Comparison of ENCODE assay signal across 9 cellular contexts in the genomic region with DNA sequence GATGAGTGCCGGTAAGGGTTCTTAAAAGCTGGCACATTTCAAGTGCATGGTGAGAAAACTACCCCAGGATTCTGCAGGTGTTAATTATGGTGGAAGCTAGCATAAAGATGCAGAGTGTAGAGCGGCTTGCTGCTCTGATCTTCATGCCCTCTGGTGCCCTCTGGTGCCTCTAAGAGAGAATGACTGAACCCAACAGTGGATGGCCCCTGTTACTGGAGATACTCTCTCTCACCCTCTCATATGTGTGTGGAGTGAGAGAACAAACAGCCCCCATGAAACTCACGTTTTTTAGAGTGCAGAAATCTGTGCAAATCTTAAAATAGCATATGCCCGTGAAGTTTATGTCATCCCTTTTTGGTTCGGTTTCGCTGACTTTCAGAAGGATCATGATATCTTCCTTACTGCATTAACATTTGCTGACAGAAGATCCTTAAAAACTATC.
DNase-seq lines count a peak whose midpoint lies in the region; ATAC-seq, FAIRE-seq and TF ChIP-seq lines count a peak whose summit lies in the region.
"Had no signal": no experiment of that assay in that cellular context is flagged by ENCODE, and none has a peak within 500 bp of the region (broad histone marks: within the 10 kb centered on the region; RNA-seq: fewer than 3 reads in every experiment).

No MANE protein-coding gene starts in this region.

- peak; percentile 94 for ATAC-seq in RWPE2 (ENCODE audit: low read depth)
- ATAC-seq in omental fat pad (ENCODE audit: low FRiP score) = no peak

- no peaks in the 10 kb centered on the region for H3K4me1 ChIP-seq in HEK293 (ENCODE audit: control insufficient read depth, insufficient read depth, low read length)
- H3K4me1 ChIP-seq in RWPE2 (ENCODE audit: insufficient read depth, poor library complexity, severe bottlenecking) = no peaks in the 10 kb centered on the region
- H3K4me1 ChIP-seq in cardiac muscle cell (ENCODE audit: low read depth) = no peaks in the 10 kb centered on the region

- H3K4me1 Mint-ChIP-seq in activated naive CD8-positive, alpha-beta T cell treated with anti-CD3 and anti-CD28 coated beads for 36 hours = no peaks in the 10 kb centered on the region

- H3K27ac Mint-ChIP-seq in activated naive CD8-positive, alpha-beta T cell treated with anti-CD3 and anti-CD28 coated beads for 36 hours = no peak overlapping the region

- H3K9me3 ChIP-seq in HEK293 (ENCODE audit: control insufficient read depth, insufficient read depth, low read depth, low read length) (no peaks in the 10 kb centered on the region), RWPE2 (ENCODE audit: severe bottlenecking) (no peaks in the 10 kb centered on the region), cardiac muscle cell (ENCODE audit: low read depth) (no peaks in the 10 kb centered on the region)

- DNase-seq in GM12891 (ENCODE audit: insufficient read length, low spot score) (peak; percentile 17), LoVo (ENCODE audit: low spot score) (peak; percentile 58), RWPE2 (ENCODE audit: low spot score) (no peak), cardiac muscle cell (ENCODE audit: low read depth in 1 of 2, low spot score in 1 of 2) (peak; percentile 73 to 74), putamen (ENCODE audit: low spot score) (peak; percentile 47), omental fat pad (ENCODE audit: low spot score) (no peak)
- peak; percentile 27 for DNase-seq in activated naive CD8-positive, alpha-beta T cell treated with anti-CD3 and anti-CD28 coated beads for 36 hours

- no peak for TF ChIP-seq CTCF in HEK293 (tag by site-specific recombination; IDR thresholded peaks at IDR 0.05)
- peak; percentile 89 for TF ChIP-seq CTCF in RWPE2 (IDR thresholded peaks at IDR 0.05; ENCODE audit: poor library complexity, severe bottlenecking)
- TF ChIP-seq CTCF in cardiac muscle cell (IDR thresholded peaks at IDR 0.05; ENCODE audit: low read depth, low read length) = peak; percentile 87
- no peak for TF ChIP-seq CTCF in omental fat pad (IDR thresholded peaks at IDR 0.05)

- POLR2A ChIA-PET in HEK293 (lab: Yijun Ruan, JAX) = no interaction called here

- no peaks in the 10 kb centered on the region for H3K27me3 ChIP-seq in RWPE2 (ENCODE audit: insufficient read depth, poor library complexity, severe bottlenecking)
- H3K27me3 ChIP-seq in cardiac muscle cell = no peaks in the 10 kb centered on the region

- H3K4me3 Mint-ChIP-seq in activated naive CD8-positive, alpha-beta T cell treated with anti-CD3 and anti-CD28 coated beads for 36 hours = no peak overlapping the region

- H3K4me3 ChIP-seq in HEK293 (ENCODE audit: low read depth, low read length) (no peak overlapping the region), RWPE2 (ENCODE audit: severe bottlenecking) (no peak overlapping the region), cardiac muscle cell (no peak overlapping the region)

- no peak for TF ChIP-seq POLR2A in GM12891 (IDR thresholded peaks at IDR 0.05; ENCODE audit: low read depth, low read length)

- FAIRE-seq in GM12891 (lab: Jason Lieb, UNC) = peak; percentile 84
- FAIRE-seq: islet of Langerhans had no signal

- H3K36me3 ChIP-seq in HEK293 (ENCODE audit: control insufficient read depth in 2 of 2, insufficient read depth in 1 of 2, low read length in 2 of 2) (no peaks in the 10 kb centered on the region), RWPE2 (ENCODE audit: low read depth) (no peaks in the 10 kb centered on the region), cardiac muscle cell (no peaks in the 10 kb centered on the region)

- H3K27ac ChIP-seq in HEK293 (ENCODE audit: extremely low read depth, low read depth, low read length) = no peak overlapping the region
- no peak overlapping the region for H3K27ac ChIP-seq in RWPE2 (ENCODE audit: poor library complexity, severe bottlenecking)
- no peak overlapping the region for H3K27ac ChIP-seq in cardiac muscle cell

- CTCF ChIA-PET in HEK293 (lab: Yijun Ruan, JAX) = interaction anchor here (0.7 to 2.3 kb wide), 20 partner anchors 8 to 686 kb away, joined by 3 to 12 read pairs (median 3); no protein-coding TSS in a partner anchor

- peaks cover 7% of the 10 kb centered on the region for H3K27me3 Mint-ChIP-seq in activated naive CD8-positive, alpha-beta T cell treated with anti-CD3 and anti-CD28 coated beads for 36 hours

- H3K36me3 Mint-ChIP-seq in activated naive CD8-positive, alpha-beta T cell treated with anti-CD3 and anti-CD28 coated beads for 36 hours = no peaks in the 10 kb centered on the region

- no peaks in the 10 kb centered on the region for H3K9me3 Mint-ChIP-seq in activated naive CD8-positive, alpha-beta T cell treated with anti-CD3 and anti-CD28 coated beads for 36 hours

TF ChIP-seq in GM12891, 5 proteins besides CTCF, POLR2A, EP300 and RAD21:
- TF ChIP-seq POLR2AphosphoS5 (IDR thresholded peaks at IDR 0.05; ENCODE audit: low read depth, low read length) (no peak), TAF1 (IDR thresholded peaks at IDR 0.05; ENCODE audit: low read depth, low read length) (no peak)

TF ChIP-seq in HEK293, 187 proteins besides CTCF, POLR2A, EP300 and RAD21:
- TF ChIP-seq TRIM28 (IDR thresholded peaks at IDR 0.05; ENCODE audit: borderline replicate concordance, low read length) (peak; percentile 9; the same call in 1 of the 2 replicates), ZNF146 (tag by site-specific recombination; IDR thresholded peaks at IDR 0.05) (no peak), ZNF654 (tag by site-specific recombination; IDR thresholded peaks at IDR 0.05; ENCODE audit: low read depth) (peak; percentile 63), TCF7L2 (IDR thresholded peaks at IDR 0.05; ENCODE audit: borderline replicate concordance, low read depth, low read length) (peak; percentile 92), SP7 (tag by site-specific recombination; IDR thresholded peaks at IDR 0.05) (peak; percentile 19; the same call in 1 of the 2 replicates)

Comparison
In these comparisons a context has a peak if more than half of its experiments do, and no peak if none do; other contexts are left out.
1. DNase-seq: peak in GM12891 (single experiment), LoVo (single experiment), activated naive CD8-positive, alpha-beta T cell treated with anti-CD3 and anti-CD28 coated beads for 36 hours (single experiment), cardiac muscle cell (2 of 2) and putamen (single experiment); none in RWPE2 (single experiment) and omental fat pad (single experiment).
2. CTCF ChIP-seq: peak in RWPE2 (single experiment) and cardiac muscle cell (single experiment); none in HEK293 (single experiment) and omental fat pad (0 of 3).